ENCODE assay signal across 1 cellular context in the genomic region with DNA sequence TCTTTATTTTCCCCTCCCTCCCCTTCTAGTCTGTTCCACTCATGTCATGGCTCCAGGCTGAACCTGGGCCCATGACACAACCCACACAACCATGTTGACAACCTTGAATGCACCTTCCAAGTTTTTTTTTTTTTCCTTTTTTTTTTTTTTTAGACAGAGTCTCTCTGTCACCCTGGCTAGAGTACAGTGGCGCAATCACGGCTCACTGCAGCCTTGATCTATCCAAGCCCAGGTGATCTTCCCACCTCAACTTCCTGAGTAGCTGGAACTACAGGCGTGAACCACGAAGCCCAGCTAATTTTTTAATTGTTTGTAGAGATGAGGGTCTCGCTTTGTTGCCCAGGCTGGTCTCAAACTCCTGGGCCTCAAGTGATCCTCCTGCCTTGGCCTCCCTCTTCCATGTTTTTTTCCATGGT.
TF ChIP-seq lines count a peak whose summit lies in the region.

No MANE protein-coding gene starts in this region.

TF ChIP-seq in HepG2, 621 proteins besides CTCF, POLR2A, EP300 and RAD21 (continued from another document and continues in another):
- TF ChIP-seq IRF2 (CRISPR knock-in tag; IDR thresholded peaks at IDR 0.05) (peak; percentile 38; the same call in 1 of the 2 replicates), CHD4 (IDR thresholded peaks at IDR 0.05; ENCODE audit: borderline replicate concordance, low read length) (no peak), ZNF292 (CRISPR knock-in tag; IDR thresholded peaks at IDR 0.05; ENCODE audit: borderline replicate concordance, low read depth) (peak; percentile 77; the same call in 1 of the 2 replicates), CBX2 (IDR thresholded peaks at IDR 0.05; ENCODE audit: low read depth, low read length) (no peak), CBX2 (CRISPR knock-in tag; IDR thresholded peaks at IDR 0.05; ENCODE audit: low read depth) (no peak), ZNF549 (CRISPR knock-in tag; IDR thresholded peaks at IDR 0.05) (no peak), ZBTB20 (CRISPR knock-in tag; IDR thresholded peaks at IDR 0.05; ENCODE audit: borderline replicate concordance, low read depth) (peak; percentile 58; the same call in 1 of the 2 replicates), RBM39 (IDR thresholded peaks at IDR 0.05; ENCODE audit: low read depth, low read length, poor library complexity, severe bottlenecking) (no peak), HNRNPK (IDR thresholded peaks at IDR 0.05; ENCODE audit: low read depth, low read length, poor library complexity, severe bottlenecking) (no peak), BCL6 (CRISPR knock-in tag; IDR thresholded peaks at IDR 0.05) (peak; percentile 87), ZNF550 (CRISPR knock-in tag; IDR thresholded peaks at IDR 0.05; ENCODE audit: borderline replicate concordance) (no peak), CAMTA2 (CRISPR knock-in tag; IDR thresholded peaks at IDR 0.05; ENCODE audit: borderline replicate concordance) (no peak), ELF3 (CRISPR knock-in tag; IDR thresholded peaks at IDR 0.05) (peak; percentile 81), HOXA7 (CRISPR knock-in tag; IDR thresholded peaks at IDR 0.05) (no peak), TSC22D2 (CRISPR knock-in tag; IDR thresholded peaks at IDR 0.05; ENCODE audit: borderline replicate concordance) (peak; percentile 52; the same call in 1 of the 2 replicates), SETDB1 (CRISPR knock-in tag; IDR thresholded peaks at IDR 0.05; ENCODE audit: borderline replicate concordance) (no peak), NONO (IDR thresholded peaks at IDR 0.05) (no peak), NONO (CRISPR knock-in tag; conservative IDR thresholded peaks at IDR 0.05) (no peak; the same call in 1 of the 2 replicates), TBL1XR1 (IDR thresholded peaks at IDR 0.05; ENCODE audit: borderline replicate concordance, low read length, partially characterized antibody) (peak; percentile 68), ZNF335 (CRISPR knock-in tag; IDR thresholded peaks at IDR 0.05) (no peak), ARHGAP35 (CRISPR knock-in tag; IDR thresholded peaks at IDR 0.05; ENCODE audit: borderline replicate concordance) (no peak), ATF1 (CRISPR knock-in tag; IDR thresholded peaks at IDR 0.05) (0 out of 2 replicates have a peak, but pooled peaks have one; percentile 49), NFYB (CRISPR knock-in tag; IDR thresholded peaks at IDR 0.05) (no peak), RBM22 (optimal IDR thresholded peaks at IDR 0.05; ENCODE audit: low read length) (no peak), TEAD3 (CRISPR knock-in tag; optimal IDR thresholded peaks at IDR 0.05; ENCODE audit: borderline replicate concordance) (no peak), FOXK1 (CRISPR knock-in tag; IDR thresholded peaks at IDR 0.05; ENCODE audit: borderline replicate concordance, low read depth) (peak; percentile 93), TOPORS (CRISPR knock-in tag; IDR thresholded peaks at IDR 0.05) (no peak), ZFP1 (CRISPR knock-in tag; IDR thresholded peaks at IDR 0.05) (no peak), ZSCAN25 (CRISPR knock-in tag; IDR thresholded peaks at IDR 0.05) (no peak)
- TF ChIP-seq, protein P1, sequence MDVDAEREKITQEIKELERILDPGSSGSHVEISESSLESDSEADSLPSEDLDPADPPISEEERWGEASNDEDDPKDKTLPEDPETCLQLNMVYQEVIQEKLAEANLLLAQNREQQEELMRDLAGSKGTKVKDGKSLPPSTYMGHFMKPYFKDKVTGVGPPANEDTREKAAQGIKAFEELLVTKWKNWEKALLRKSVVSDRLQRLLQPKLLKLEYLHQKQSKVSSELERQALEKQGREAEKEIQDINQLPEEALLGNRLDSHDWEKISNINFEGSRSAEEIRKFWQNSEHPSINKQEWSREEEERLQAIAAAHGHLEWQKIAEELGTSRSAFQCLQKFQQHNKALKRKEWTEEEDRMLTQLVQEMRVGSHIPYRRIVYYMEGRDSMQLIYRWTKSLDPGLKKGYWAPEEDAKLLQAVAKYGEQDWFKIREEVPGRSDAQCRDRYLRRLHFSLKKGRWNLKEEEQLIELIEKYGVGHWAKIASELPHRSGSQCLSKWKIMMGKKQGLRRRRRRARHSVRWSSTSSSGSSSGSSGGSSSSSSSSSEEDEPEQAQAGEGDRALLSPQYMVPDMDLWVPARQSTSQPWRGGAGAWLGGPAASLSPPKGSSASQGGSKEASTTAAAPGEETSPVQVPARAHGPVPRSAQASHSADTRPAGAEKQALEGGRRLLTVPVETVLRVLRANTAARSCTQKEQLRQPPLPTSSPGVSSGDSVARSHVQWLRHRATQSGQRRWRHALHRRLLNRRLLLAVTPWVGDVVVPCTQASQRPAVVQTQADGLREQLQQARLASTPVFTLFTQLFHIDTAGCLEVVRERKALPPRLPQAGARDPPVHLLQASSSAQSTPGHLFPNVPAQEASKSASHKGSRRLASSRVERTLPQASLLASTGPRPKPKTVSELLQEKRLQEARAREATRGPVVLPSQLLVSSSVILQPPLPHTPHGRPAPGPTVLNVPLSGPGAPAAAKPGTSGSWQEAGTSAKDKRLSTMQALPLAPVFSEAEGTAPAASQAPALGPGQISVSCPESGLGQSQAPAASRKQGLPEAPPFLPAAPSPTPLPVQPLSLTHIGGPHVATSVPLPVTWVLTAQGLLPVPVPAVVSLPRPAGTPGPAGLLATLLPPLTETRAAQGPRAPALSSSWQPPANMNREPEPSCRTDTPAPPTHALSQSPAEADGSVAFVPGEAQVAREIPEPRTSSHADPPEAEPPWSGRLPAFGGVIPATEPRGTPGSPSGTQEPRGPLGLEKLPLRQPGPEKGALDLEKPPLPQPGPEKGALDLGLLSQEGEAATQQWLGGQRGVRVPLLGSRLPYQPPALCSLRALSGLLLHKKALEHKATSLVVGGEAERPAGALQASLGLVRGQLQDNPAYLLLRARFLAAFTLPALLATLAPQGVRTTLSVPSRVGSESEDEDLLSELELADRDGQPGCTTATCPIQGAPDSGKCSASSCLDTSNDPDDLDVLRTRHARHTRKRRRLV (CRISPR knock-in tag; IDR thresholded peaks at IDR 0.05) = no peak
- TF ChIP-seq, protein P2, sequence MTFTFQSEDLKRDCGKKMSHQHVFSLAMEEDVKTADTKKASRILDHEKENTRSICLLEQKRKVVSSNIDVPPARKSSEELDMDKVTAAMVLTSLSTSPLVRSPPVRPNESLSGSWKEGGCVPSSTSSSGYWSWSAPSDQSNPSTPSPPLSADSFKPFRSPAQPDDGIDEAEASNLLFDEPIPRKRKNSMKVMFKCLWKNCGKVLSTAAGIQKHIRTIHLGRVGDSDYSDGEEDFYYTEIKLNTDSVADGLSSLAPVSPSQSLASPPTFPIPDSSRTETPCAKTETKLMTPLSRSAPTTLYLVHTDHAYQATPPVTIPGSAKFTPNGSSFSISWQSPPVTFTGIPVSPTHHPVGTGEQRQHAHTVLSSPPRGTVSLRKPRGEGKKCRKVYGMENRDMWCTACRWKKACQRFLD (CRISPR knock-in tag; IDR thresholded peaks at IDR 0.05; ENCODE audit: borderline replicate concordance) = no peak
- TF ChIP-seq, protein P3, sequence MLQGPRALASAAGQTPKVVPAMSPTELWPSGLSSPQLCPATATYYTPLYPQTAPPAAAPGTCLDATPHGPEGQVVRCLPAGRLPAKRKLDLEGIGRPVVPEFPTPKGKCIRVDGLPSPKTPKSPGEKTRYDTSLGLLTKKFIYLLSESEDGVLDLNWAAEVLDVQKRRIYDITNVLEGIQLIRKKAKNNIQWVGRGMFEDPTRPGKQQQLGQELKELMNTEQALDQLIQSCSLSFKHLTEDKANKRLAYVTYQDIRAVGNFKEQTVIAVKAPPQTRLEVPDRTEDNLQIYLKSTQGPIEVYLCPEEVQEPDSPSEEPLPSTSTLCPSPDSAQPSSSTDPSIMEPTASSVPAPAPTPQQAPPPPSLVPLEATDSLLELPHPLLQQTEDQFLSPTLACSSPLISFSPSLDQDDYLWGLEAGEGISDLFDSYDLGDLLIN (CRISPR knock-in tag; IDR thresholded peaks at IDR 0.05; ENCODE audit: borderline replicate concordance) = no peak
- TF ChIP-seq, protein P4, sequence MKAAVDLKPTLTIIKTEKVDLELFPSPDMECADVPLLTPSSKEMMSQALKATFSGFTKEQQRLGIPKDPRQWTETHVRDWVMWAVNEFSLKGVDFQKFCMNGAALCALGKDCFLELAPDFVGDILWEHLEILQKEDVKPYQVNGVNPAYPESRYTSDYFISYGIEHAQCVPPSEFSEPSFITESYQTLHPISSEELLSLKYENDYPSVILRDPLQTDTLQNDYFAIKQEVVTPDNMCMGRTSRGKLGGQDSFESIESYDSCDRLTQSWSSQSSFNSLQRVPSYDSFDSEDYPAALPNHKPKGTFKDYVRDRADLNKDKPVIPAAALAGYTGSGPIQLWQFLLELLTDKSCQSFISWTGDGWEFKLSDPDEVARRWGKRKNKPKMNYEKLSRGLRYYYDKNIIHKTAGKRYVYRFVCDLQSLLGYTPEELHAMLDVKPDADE (CRISPR knock-in tag; IDR thresholded peaks at IDR 0.05) = no peak
- TF ChIP-seq, protein P5, sequence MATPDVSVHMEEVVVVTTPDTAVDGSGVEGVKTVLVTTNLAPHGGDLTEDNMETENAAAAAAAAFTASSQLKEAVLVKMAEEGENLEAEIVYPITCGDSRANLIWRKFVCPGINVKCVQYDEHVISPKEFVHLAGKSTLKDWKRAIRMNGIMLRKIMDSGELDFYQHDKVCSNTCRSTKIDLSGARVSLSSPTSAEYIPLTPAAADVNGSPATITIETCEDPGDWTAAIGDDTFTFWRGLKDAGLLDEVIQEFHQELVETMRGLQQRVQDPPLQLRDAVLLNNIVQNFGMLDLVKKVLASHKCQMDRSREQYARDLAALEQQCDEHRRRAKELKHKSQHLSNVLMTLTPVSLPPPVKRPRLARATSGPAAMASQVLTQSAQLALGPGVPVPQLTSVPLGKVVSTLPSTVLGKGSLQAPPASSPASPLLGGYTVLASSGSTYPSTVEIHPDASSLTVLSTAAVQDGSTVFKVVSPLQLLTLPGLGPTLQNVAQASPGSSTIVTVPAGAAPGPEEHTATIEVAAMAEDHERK (CRISPR knock-in tag; IDR thresholded peaks at IDR 0.05; ENCODE audit: low read depth) = no peak
- TF ChIP-seq, protein P6, sequence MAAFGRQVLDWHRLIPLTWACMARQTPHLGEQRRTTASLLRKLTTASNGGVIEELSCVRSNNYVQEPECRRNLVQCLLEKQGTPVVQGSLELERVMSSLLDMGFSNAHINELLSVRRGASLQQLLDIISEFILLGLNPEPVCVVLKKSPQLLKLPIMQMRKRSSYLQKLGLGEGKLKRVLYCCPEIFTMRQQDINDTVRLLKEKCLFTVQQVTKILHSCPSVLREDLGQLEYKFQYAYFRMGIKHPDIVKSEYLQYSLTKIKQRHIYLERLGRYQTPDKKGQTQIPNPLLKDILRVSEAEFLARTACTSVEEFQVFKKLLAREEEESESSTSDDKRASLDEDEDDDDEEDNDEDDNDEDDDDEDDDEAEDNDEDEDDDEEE (CRISPR knock-in tag; IDR thresholded peaks at IDR 0.05) = no peak
- TF ChIP-seq, protein P7, sequence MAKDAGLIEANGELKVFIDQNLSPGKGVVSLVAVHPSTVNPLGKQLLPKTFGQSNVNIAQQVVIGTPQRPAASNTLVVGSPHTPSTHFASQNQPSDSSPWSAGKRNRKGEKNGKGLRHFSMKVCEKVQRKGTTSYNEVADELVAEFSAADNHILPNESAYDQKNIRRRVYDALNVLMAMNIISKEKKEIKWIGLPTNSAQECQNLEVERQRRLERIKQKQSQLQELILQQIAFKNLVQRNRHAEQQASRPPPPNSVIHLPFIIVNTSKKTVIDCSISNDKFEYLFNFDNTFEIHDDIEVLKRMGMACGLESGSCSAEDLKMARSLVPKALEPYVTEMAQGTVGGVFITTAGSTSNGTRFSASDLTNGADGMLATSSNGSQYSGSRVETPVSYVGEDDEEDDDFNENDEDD (CRISPR knock-in tag; IDR thresholded peaks at IDR 0.05; ENCODE audit: borderline replicate concordance) = peak; percentile 74; the same call in 1 of the 2 replicates
- TF ChIP-seq, protein P8, sequence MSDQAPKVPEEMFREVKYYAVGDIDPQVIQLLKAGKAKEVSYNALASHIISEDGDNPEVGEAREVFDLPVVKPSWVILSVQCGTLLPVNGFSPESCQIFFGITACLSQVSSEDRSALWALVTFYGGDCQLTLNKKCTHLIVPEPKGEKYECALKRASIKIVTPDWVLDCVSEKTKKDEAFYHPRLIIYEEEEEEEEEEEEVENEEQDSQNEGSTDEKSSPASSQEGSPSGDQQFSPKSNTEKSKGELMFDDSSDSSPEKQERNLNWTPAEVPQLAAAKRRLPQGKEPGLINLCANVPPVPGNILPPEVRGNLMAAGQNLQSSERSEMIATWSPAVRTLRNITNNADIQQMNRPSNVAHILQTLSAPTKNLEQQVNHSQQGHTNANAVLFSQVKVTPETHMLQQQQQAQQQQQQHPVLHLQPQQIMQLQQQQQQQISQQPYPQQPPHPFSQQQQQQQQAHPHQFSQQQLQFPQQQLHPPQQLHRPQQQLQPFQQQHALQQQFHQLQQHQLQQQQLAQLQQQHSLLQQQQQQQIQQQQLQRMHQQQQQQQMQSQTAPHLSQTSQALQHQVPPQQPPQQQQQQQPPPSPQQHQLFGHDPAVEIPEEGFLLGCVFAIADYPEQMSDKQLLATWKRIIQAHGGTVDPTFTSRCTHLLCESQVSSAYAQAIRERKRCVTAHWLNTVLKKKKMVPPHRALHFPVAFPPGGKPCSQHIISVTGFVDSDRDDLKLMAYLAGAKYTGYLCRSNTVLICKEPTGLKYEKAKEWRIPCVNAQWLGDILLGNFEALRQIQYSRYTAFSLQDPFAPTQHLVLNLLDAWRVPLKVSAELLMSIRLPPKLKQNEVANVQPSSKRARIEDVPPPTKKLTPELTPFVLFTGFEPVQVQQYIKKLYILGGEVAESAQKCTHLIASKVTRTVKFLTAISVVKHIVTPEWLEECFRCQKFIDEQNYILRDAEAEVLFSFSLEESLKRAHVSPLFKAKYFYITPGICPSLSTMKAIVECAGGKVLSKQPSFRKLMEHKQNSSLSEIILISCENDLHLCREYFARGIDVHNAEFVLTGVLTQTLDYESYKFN (CRISPR knock-in tag; conservative IDR thresholded peaks at IDR 0.05) = peak; percentile 88
- TF ChIP-seq, protein P9, sequence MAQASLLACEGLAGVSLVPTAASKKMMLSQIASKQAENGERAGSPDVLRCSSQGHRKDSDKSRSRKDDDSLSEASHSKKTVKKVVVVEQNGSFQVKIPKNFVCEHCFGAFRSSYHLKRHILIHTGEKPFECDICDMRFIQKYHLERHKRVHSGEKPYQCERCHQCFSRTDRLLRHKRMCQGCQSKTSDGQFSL (CRISPR knock-in tag; IDR thresholded peaks at IDR 0.05) = no peak
